ENCODE assay signal across 1 cellular context in the genomic region with DNA sequence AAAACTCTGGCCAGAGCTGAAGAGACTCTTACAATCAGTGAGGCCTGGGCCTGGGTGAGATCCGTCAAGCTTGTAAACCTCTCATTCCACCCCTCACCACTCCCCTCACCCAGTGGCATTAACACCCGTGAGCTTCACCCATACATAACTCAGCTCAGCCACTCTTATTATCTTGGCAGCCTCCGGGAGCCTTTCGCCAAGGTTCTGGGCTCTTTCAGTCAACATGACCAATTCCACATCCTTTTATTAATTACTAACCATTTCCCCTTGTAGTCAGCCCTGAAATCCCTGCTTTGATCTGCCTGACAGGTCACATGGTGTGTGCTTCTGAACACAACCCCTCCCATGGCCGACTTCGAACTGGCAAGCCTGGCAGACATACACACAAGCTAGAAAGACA.
TF ChIP-seq lines count a peak whose summit lies in the region.

No MANE protein-coding gene starts in this region.

TF ChIP-seq in GM23338, 12 proteins besides CTCF, POLR2A, EP300 and RAD21 (continued from another document):
- TF ChIP-seq, protein P1, sequence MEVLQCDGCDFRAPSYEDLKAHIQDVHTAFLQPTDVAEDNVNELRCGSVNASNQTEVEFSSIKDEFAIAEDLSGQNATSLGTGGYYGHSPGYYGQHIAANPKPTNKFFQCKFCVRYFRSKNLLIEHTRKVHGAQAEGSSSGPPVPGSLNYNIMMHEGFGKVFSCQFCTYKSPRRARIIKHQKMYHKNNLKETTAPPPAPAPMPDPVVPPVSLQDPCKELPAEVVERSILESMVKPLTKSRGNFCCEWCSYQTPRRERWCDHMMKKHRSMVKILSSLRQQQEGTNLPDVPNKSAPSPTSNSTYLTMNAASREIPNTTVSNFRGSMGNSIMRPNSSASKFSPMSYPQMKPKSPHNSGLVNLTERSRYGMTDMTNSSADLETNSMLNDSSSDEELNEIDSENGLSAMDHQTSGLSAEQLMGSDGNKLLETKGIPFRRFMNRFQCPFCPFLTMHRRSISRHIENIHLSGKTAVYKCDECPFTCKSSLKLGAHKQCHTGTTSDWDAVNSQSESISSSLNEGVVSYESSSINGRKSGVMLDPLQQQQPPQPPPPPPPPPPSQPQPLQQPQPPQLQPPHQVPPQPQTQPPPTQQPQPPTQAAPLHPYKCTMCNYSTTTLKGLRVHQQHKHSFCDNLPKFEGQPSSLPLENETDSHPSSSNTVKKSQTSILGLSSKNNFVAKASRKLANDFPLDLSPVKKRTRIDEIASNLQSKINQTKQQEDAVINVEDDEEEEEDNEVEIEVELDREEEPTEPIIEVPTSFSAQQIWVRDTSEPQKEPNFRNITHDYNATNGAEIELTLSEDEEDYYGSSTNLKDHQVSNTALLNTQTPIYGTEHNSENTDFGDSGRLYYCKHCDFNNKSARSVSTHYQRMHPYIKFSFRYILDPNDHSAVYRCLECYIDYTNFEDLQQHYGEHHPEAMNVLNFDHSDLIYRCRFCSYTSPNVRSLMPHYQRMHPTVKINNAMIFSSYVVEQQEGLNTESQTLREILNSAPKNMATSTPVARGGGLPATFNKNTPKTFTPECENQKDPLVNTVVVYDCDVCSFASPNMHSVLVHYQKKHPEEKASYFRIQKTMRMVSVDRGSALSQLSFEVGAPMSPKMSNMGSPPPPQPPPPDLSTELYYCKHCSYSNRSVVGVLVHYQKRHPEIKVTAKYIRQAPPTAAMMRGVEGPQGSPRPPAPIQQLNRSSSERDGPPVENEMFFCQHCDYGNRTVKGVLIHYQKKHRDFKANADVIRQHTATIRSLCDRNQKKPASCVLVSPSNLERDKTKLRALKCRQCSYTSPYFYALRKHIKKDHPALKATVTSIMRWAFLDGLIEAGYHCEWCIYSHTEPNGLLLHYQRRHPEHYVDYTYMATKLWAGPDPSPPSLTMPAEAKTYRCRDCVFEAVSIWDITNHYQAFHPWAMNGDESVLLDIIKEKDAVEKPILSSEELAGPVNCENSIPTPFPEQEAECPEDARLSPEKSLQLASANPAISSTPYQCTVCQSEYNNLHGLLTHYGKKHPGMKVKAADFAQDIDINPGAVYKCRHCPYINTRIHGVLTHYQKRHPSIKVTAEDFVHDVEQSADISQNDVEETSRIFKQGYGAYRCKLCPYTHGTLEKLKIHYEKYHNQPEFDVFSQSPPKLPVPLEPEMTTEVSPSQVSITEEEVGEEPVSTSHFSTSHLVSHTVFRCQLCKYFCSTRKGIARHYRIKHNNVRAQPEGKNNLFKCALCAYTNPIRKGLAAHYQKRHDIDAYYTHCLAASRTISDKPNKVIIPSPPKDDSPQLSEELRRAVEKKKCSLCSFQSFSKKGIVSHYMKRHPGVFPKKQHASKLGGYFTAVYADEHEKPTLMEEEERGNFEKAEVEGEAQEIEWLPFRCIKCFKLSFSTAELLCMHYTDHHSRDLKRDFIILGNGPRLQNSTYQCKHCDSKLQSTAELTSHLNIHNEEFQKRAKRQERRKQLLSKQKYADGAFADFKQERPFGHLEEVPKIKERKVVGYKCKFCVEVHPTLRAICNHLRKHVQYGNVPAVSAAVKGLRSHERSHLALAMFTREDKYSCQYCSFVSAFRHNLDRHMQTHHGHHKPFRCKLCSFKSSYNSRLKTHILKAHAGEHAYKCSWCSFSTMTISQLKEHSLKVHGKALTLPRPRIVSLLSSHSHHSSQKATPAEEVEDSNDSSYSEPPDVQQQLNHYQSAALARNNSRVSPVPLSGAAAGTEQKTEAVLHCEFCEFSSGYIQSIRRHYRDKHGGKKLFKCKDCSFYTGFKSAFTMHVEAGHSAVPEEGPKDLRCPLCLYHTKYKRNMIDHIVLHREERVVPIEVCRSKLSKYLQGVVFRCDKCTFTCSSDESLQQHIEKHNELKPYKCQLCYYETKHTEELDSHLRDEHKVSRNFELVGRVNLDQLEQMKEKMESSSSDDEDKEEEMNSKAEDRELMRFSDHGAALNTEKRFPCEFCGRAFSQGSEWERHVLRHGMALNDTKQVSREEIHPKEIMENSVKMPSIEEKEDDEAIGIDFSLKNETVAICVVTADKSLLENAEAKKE (CRISPR knock-in tag; IDR thresholded peaks at IDR 0.05), result no peak
- TF ChIP-seq STAT1 (IDR thresholded peaks at IDR 0.05; ENCODE audit: unreplicated experiment) (no peak), NANOG (IDR thresholded peaks at IDR 0.05; ENCODE audit: borderline replicate concordance) (no peak), ZNF114 (CRISPR knock-in tag; IDR thresholded peaks at IDR 0.05) (no peak), CREB1 (CRISPR knock-in tag; IDR thresholded peaks at IDR 0.05; ENCODE audit: low read depth) (no peak), EZH2phosphoT487 (IDR thresholded peaks at IDR 0.05; ENCODE audit: unreplicated experiment) (no peak), EZH2 (IDR thresholded peaks at IDR 0.05; ENCODE audit: low read depth, unreplicated experiment) (no peak), POLR2AphosphoS5 (IDR thresholded peaks at IDR 0.05; ENCODE audit: low read depth) (no peak), ZNF331 (CRISPR knock-in tag; IDR thresholded peaks at IDR 0.05; ENCODE audit: low read depth) (no peak), JUNB (IDR thresholded peaks at IDR 0.05; ENCODE audit: unreplicated experiment) (no peak)
- TF ChIP-seq, protein P2, sequence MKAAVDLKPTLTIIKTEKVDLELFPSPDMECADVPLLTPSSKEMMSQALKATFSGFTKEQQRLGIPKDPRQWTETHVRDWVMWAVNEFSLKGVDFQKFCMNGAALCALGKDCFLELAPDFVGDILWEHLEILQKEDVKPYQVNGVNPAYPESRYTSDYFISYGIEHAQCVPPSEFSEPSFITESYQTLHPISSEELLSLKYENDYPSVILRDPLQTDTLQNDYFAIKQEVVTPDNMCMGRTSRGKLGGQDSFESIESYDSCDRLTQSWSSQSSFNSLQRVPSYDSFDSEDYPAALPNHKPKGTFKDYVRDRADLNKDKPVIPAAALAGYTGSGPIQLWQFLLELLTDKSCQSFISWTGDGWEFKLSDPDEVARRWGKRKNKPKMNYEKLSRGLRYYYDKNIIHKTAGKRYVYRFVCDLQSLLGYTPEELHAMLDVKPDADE (IDR thresholded peaks at IDR 0.05), result no peak
TF ChIP-seq in GM23338: peak in this region for 0.
